ENCODE assay signal across 20 cellular contexts in genomic region chr14:62778847-62779246, GRCh38.
DNase-seq lines count a peak whose midpoint lies in the region; ATAC-seq and TF ChIP-seq lines count a peak whose summit lies in the region.
"Had no signal": no experiment of that assay in that cellular context is flagged by ENCODE, and none has a peak within 500 bp of the region (broad histone marks: within the 10 kb centered on the region; RNA-seq: fewer than 3 reads in every experiment).

No MANE protein-coding gene starts in this region.

- H3K4me1 ChIP-seq in breast epithelium = no peaks in the 10 kb centered on the region

- in situ Hi-C loops in T47D (cut with HindIII; ENCODE audit: low pct_unique_long_range_greater_than_20kb, low sequenced_read_pairs) = no loop called here

- TF ChIP-seq POLR2A in breast epithelium (IDR thresholded peaks at IDR 0.05) = no peak

- no peaks in the 10 kb centered on the region for H3K27me3 ChIP-seq in breast epithelium

- peaks cover 7 to 8% of the 10 kb centered on the region in 2 donors for H3K9me3 Mint-ChIP-seq in natural killer cell

- H3K27ac ChIP-seq in breast epithelium = no peak overlapping the region
- H3K27ac ChIP-seq: KMS-11 had no signal

- intact Hi-C loops in breast epithelium (cut with DNase I; ENCODE audit: low total_unique reads) = no loop called here
- intact Hi-C loops in natural killer cell (cut with micrococcal nuclease) = no loop called here

- H3K4me3 ChIP-seq in breast epithelium (no peak overlapping the region), fibroblast of villous mesenchyme (ENCODE audit: low read depth, low read length) (no peak overlapping the region), retinal pigment epithelial cell (ENCODE audit: low read length) (no peak overlapping the region)
- H3K4me3 ChIP-seq: GM12878, GM23338 had no signal

- ATAC-seq in natural killer cell = no peak
- ATAC-seq: GM12878, GM23338 had no signal

- no peak overlapping the region for H3K4me3 Mint-ChIP-seq in natural killer cell
- H3K4me3 Mint-ChIP-seq: B cell; CD4-positive, CD25-positive, alpha-beta regulatory T cell; GM23338 had no signal

- DNase-seq in T47D (ENCODE audit: low read depth in 1 of 2, low spot score in 1 of 2) = peak; percentile 30 to 66
- DNase-seq in breast epithelium (ENCODE audit: low spot score in 2 of 2) = no peak
- DNase-seq in amniotic epithelial cell (ENCODE audit: low read depth) = peak; percentile 93
- DNase-seq in fibroblast of villous mesenchyme (ENCODE audit: low read depth) = peak; percentile 53
- DNase-seq in retinal pigment epithelial cell (ENCODE audit: low read depth) = peak; percentile 21
- no peak for DNase-seq in ecto neural progenitor cell (ENCODE audit: low spot score)
- no peak for DNase-seq in HuH-7 (ENCODE audit: low spot score)
- no peak for DNase-seq in natural killer cell
- DNase-seq: 8988T; CD4-positive, CD25-positive, alpha-beta regulatory T cell; COR-L47; DMS 273 treated with DMSO at 0.1 percent for 48 hours; NCI-H1048; NCI-H1436; NCI-H1930; NCI-H526 had no signal

- H3K36me3 ChIP-seq in breast epithelium = no peaks in the 10 kb centered on the region

- H3K27ac Mint-ChIP-seq in natural killer cell = no peak overlapping the region
- H3K27ac Mint-ChIP-seq: B cell; CD4-positive, CD25-positive, alpha-beta regulatory T cell; GM23338 had no signal

- H3K36me3 Mint-ChIP-seq in natural killer cell = peaks cover 7% of the 10 kb centered on the region
- H3K36me3 Mint-ChIP-seq: CD4-positive, CD25-positive, alpha-beta regulatory T cell had no signal

- no peaks in the 10 kb centered on the region for H3K4me1 Mint-ChIP-seq in natural killer cell
- H3K4me1 Mint-ChIP-seq: B cell; CD4-positive, CD25-positive, alpha-beta regulatory T cell had no signal

- H3K9me3 ChIP-seq in breast epithelium = peaks cover 0 to 12% of the 10 kb centered on the region in 2 donors

- H3K27me3 Mint-ChIP-seq in natural killer cell (ENCODE audit: low read depth in 2 of 2) = no peaks in the 10 kb centered on the region
- H3K27me3 Mint-ChIP-seq: B cell had no signal

- TF ChIP-seq CTCF in breast epithelium (IDR thresholded peaks at IDR 0.05) (no peak), fibroblast of villous mesenchyme (IDR thresholded peaks at IDR 0.05; ENCODE audit: insufficient read depth, low read depth, low read length) (no peak), retinal pigment epithelial cell (conservative IDR thresholded peaks at IDR 0.05; ENCODE audit: low read depth, low read length) (no peak), natural killer cell (IDR thresholded peaks at IDR 0.05) (no peak)

Comparison
In these comparisons a context has a peak if more than half of its experiments do, and no peak if none do; other contexts are left out.
1. DNase-seq: peak in T47D (2 of 2), amniotic epithelial cell (single experiment), fibroblast of villous mesenchyme (single experiment) and retinal pigment epithelial cell (single experiment); none in breast epithelium (0 of 2), ecto neural progenitor cell (single experiment), HuH-7 (single experiment) and natural killer cell (single experiment).